Comparison of ENCODE assay signal across 11 cellular contexts in the genomic region with DNA sequence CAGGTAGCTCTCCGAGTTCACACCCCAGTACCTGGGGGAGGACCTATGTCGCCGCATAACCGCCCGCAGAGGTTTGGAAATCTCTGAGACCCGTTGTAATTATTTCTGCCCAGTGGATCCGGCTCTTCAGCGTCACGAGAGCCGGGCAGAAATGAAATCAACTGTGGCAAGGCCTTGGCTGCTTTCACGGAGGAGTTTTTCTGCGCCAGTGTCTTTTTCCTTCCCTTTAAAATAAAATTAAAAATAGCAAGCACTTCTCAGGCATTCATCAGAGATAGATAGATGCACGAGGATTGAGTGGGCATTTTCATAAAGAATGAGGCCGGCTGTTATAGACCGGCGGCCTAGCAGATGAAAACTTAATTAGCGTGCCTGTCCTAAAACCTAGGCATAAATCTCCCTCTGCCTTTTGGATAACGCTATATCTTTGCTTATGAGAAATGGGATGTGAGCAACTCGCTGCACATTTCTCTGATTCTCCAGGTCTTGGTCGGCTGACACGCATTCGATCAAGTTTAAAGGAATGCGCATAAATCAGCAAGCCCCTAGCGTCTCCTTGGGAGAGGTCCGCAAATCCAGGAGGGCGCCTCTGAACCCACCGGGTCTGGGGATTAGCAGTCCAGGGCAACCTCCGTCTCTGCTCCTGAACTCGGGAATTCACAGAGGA. TPM values are rescaled to one million over a fixed set of nuclear protein-coding genes. Genes with fewer than 3 reads are reported as not detected.
DNase-seq lines count a peak whose midpoint lies in the region; ATAC-seq, FAIRE-seq and TF ChIP-seq lines count a peak whose summit lies in the region.
"Had no signal": no experiment of that assay in that cellular context is flagged by ENCODE, and none has a peak within 500 bp of the region (broad histone marks: within the 10 kb centered on the region; RNA-seq: fewer than 3 reads in every experiment).

No MANE protein-coding gene starts in this region.

- H3K27ac ChIP-seq in neural progenitor cell (no peak overlapping the region), urinary bladder (ENCODE audit: low read depth) (peak overlapping the region; percentile 88)
- H3K27ac ChIP-seq: cardiac muscle cell, right atrium auricular region had no signal

- no peak overlapping the region for H3K4me2 ChIP-seq in neural progenitor cell

- H4K20me1 ChIP-seq in neural progenitor cell (ENCODE audit: low read depth) = peaks cover 88% of the 10 kb centered on the region

- H3K9me3 Mint-ChIP-seq in activated naive CD8-positive, alpha-beta T cell (ENCODE audit: low read depth) = no peaks in the 10 kb centered on the region
- H3K9me3 Mint-ChIP-seq in activated naive CD8-positive, alpha-beta T cell treated with anti-CD3 and anti-CD28 coated beads for 36 hours = no peaks in the 10 kb centered on the region
- H3K9me3 Mint-ChIP-seq in neural progenitor cell (peaks cover 14% of the 10 kb centered on the region), progenitor cell of endocrine pancreas (ENCODE audit: low read depth) (no peaks in the 10 kb centered on the region)

- TF ChIP-seq CTCF in bronchial epithelial cell (IDR thresholded peaks at IDR 0.05; ENCODE audit: insufficient read depth, low read length, severe bottlenecking) (no peak), neural progenitor cell (IDR thresholded peaks at IDR 0.05) (no peak), progenitor cell of endocrine pancreas (IDR thresholded peaks at IDR 0.05; ENCODE audit: unreplicated experiment) (no peak)

- H3K4me3 Mint-ChIP-seq in activated naive CD8-positive, alpha-beta T cell = peak overlapping the region; percentile 51
- no peak overlapping the region for H3K4me3 Mint-ChIP-seq in activated naive CD8-positive, alpha-beta T cell treated with anti-CD3 and anti-CD28 coated beads for 36 hours
- H3K4me3 Mint-ChIP-seq in neural progenitor cell (peak overlapping the region; percentile 19), progenitor cell of endocrine pancreas (ENCODE audit: low read depth) (no peak overlapping the region)

- no peak for DNase-seq in activated naive CD8-positive, alpha-beta T cell treated with anti-CD3 and anti-CD28 coated beads for 36 hours
- DNase-seq in bronchial epithelial cell (ENCODE audit: low read depth) (no peak), neural progenitor cell (ENCODE audit: low spot score) (peak; percentile 52), progenitor cell of endocrine pancreas (ENCODE audit: low spot score, unreplicated experiment) (no peak), HUDEP-2 (lab: John Stamatoyannopoulos, UW; ENCODE audit: unreplicated experiment in 76 of 76) (no peak)
- DNase-seq: BE2C had no signal

- no peak overlapping the region for H3K27ac Mint-ChIP-seq in activated naive CD8-positive, alpha-beta T cell
- H3K27ac Mint-ChIP-seq in activated naive CD8-positive, alpha-beta T cell treated with anti-CD3 and anti-CD28 coated beads for 36 hours = no peak overlapping the region
- H3K27ac Mint-ChIP-seq in neural progenitor cell (no peak overlapping the region), progenitor cell of endocrine pancreas (no peak overlapping the region)

- no peaks in the 10 kb centered on the region for H3K36me3 Mint-ChIP-seq in activated naive CD8-positive, alpha-beta T cell
- no peaks in the 10 kb centered on the region for H3K36me3 Mint-ChIP-seq in activated naive CD8-positive, alpha-beta T cell treated with anti-CD3 and anti-CD28 coated beads for 36 hours
- H3K36me3 Mint-ChIP-seq in neural progenitor cell (no peaks in the 10 kb centered on the region), progenitor cell of endocrine pancreas (ENCODE audit: insufficient read depth) (no peaks in the 10 kb centered on the region)

- H3K27me3 ChIP-seq in bronchial epithelial cell (ENCODE audit: control insufficient read depth, insufficient read depth, low read length) (peaks cover 74% of the 10 kb centered on the region), neural progenitor cell (peaks cover 100% of the 10 kb centered on the region)

- H3K36me3 ChIP-seq in bronchial epithelial cell (ENCODE audit: control insufficient read depth, insufficient read depth, low read length) = no peaks in the 10 kb centered on the region
- no peaks in the 10 kb centered on the region for H3K36me3 ChIP-seq in neural progenitor cell
- no peaks in the 10 kb centered on the region for H3K36me3 ChIP-seq in urinary bladder (ENCODE audit: insufficient read depth)
- H3K36me3 ChIP-seq: BE2C, cardiac muscle cell, right atrium auricular region had no signal

- 5% methylated on average over 29 of the region's 29 CpGs for WGBS in urinary bladder

- H3K4me3 ChIP-seq in bronchial epithelial cell (ENCODE audit: low read depth, low read length) (no peak overlapping the region), neural progenitor cell (no peak overlapping the region), urinary bladder (ENCODE audit: low read depth, low read length) (peak overlapping the region; percentile 66)
- H3K4me3 ChIP-seq: cardiac muscle cell had no signal

- H3K4me1 ChIP-seq in neural progenitor cell (no peaks in the 10 kb centered on the region), urinary bladder (ENCODE audit: insufficient read depth) (peaks cover 1% of the 10 kb centered on the region)
- H3K4me1 ChIP-seq: BE2C had no signal

- H3F3A ChIP-seq in neural progenitor cell (ENCODE audit: low read depth) = peaks cover 9% of the 10 kb centered on the region

- ATAC-seq in GM19452 (IDR thresholded peaks at IDR 0.05; ENCODE audit: unreplicated experiment) = no peak

- H3K9me3 ChIP-seq in neural progenitor cell (ENCODE audit: low read depth) = no peaks in the 10 kb centered on the region
- H3K9me3 ChIP-seq: BE2C, right atrium auricular region had no signal

- H3K4me1 Mint-ChIP-seq in activated naive CD8-positive, alpha-beta T cell (ENCODE audit: low read depth) = peaks cover 33% of the 10 kb centered on the region
- peaks cover 26% of the 10 kb centered on the region for H3K4me1 Mint-ChIP-seq in activated naive CD8-positive, alpha-beta T cell treated with anti-CD3 and anti-CD28 coated beads for 36 hours
- H3K4me1 Mint-ChIP-seq in neural progenitor cell = peaks cover 2% of the 10 kb centered on the region
- H3K4me1 Mint-ChIP-seq in progenitor cell of endocrine pancreas (ENCODE audit: low read depth) = peaks cover 2% of the 10 kb centered on the region

- no peak overlapping the region for H2AFZ ChIP-seq in neural progenitor cell (replicated peaks)

- FAIRE-seq in bronchial epithelial cell (lab: Jason Lieb, UNC) = peak; percentile 47

- H3K9ac ChIP-seq in neural progenitor cell = no peak overlapping the region

- H3K27me3 Mint-ChIP-seq in activated naive CD8-positive, alpha-beta T cell = peaks cover 62% of the 10 kb centered on the region
- peaks cover 95% of the 10 kb centered on the region for H3K27me3 Mint-ChIP-seq in activated naive CD8-positive, alpha-beta T cell treated with anti-CD3 and anti-CD28 coated beads for 36 hours
- H3K27me3 Mint-ChIP-seq in neural progenitor cell (ENCODE audit: insufficient read depth, low read depth) = peaks cover 92% of the 10 kb centered on the region
- peaks cover 96% of the 10 kb centered on the region for H3K27me3 Mint-ChIP-seq in progenitor cell of endocrine pancreas

- no peaks in the 10 kb centered on the region for H3K79me2 ChIP-seq in neural progenitor cell (ENCODE audit: low read depth)

RNA-seq across cellular contexts. Expression of a gene that starts 6.4 kb away (rescaled TPM):
- not detected for total RNA-seq in activated naive CD8-positive, alpha-beta T cell treated with anti-CD3 and anti-CD28 coated beads for 36 hours
- total RNA-seq in bronchial epithelial cell = under 0.01 TPM in 1 of 2 replicates, not detected in the other
- total RNA-seq in neural progenitor cell (ENCODE audit: low replicate concordance) = not detected in 2 replicates
- 43.2 TPM for total RNA-seq in urinary bladder
- polyA plus RNA-seq in urinary bladder = 24.4 TPM
- not detected in 2 replicates for total RNA-seq in progenitor cell of endocrine pancreas
- total RNA-seq: cardiac muscle cell, right atrium auricular region had no signal
- polyA plus RNA-seq: cardiac muscle cell had no signal

RNA-seq across cellular contexts. Expression of a gene that starts 8.4 kb away (rescaled TPM):
- under 1 TPM in 1 of 2 experiments, not detected in 1; 0.10 TPM for total RNA-seq in activated naive CD8-positive, alpha-beta T cell treated with anti-CD3 and anti-CD28 coated beads for 36 hours
- not detected in 2 replicates for total RNA-seq in bronchial epithelial cell
- not detected in 2 replicates for total RNA-seq in neural progenitor cell (ENCODE audit: low replicate concordance)
- 9.3 TPM for total RNA-seq in urinary bladder
- polyA plus RNA-seq in urinary bladder = 39.1 TPM
- not detected in 2 replicates for total RNA-seq in progenitor cell of endocrine pancreas
- total RNA-seq: cardiac muscle cell, right atrium auricular region had no signal
- polyA plus RNA-seq: cardiac muscle cell had no signal

RNA-seq across cellular contexts. Expression of a gene that starts 19.3 kb away (rescaled TPM):
- not detected for total RNA-seq in activated naive CD8-positive, alpha-beta T cell treated with anti-CD3 and anti-CD28 coated beads for 36 hours
- total RNA-seq in bronchial epithelial cell = not detected in 2 replicates
- not detected in 2 replicates for total RNA-seq in neural progenitor cell (ENCODE audit: low replicate concordance)
- 23.2 TPM for total RNA-seq in urinary bladder
- polyA plus RNA-seq in urinary bladder = 44.9 TPM
- not detected in 2 replicates for total RNA-seq in progenitor cell of endocrine pancreas
- total RNA-seq: cardiac muscle cell, right atrium auricular region had no signal
- polyA plus RNA-seq: cardiac muscle cell had no signal

RNA-seq across cellular contexts. Expression of a gene that starts 28.1 kb away (rescaled TPM):
- total RNA-seq in activated naive CD8-positive, alpha-beta T cell treated with anti-CD3 and anti-CD28 coated beads for 36 hours = not detected
- not detected in 2 replicates for total RNA-seq in bronchial epithelial cell
- total RNA-seq in neural progenitor cell (ENCODE audit: low replicate concordance) = not detected in 2 replicates
- 19.8 TPM for total RNA-seq in urinary bladder
- polyA plus RNA-seq in urinary bladder = 20.5 TPM
- not detected in 2 replicates for total RNA-seq in progenitor cell of endocrine pancreas
- total RNA-seq: cardiac muscle cell, right atrium auricular region had no signal
- polyA plus RNA-seq: cardiac muscle cell had no signal

RNA-seq across cellular contexts. Expression of a gene that starts 37.0 kb away (rescaled TPM):
- not detected for total RNA-seq in activated naive CD8-positive, alpha-beta T cell treated with anti-CD3 and anti-CD28 coated beads for 36 hours
- total RNA-seq in bronchial epithelial cell = not detected in 2 replicates
- not detected in 2 replicates for total RNA-seq in neural progenitor cell (ENCODE audit: low replicate concordance)
- total RNA-seq in urinary bladder = 3.7 TPM
- polyA plus RNA-seq in urinary bladder = 14.2 TPM
- total RNA-seq in progenitor cell of endocrine pancreas = 1.4 and 1.5 TPM in 2 replicates
- total RNA-seq: cardiac muscle cell, right atrium auricular region had no signal
- polyA plus RNA-seq: cardiac muscle cell had no signal

Comparison
In these comparisons a context has a peak if more than half of its experiments do, and no peak if none do; other contexts are left out.
1. H3K4me3 Mint-ChIP-seq: peak in activated naive CD8-positive, alpha-beta T cell (single experiment) and neural progenitor cell (single experiment); none in activated naive CD8-positive, alpha-beta T cell treated with anti-CD3 and anti-CD28 coated beads for 36 hours (single experiment) and progenitor cell of endocrine pancreas (single experiment).
2. RNA of a gene that starts 6.4 kb away (total RNA-seq): 43.2 TPM in urinary bladder (single experiment); not detected in activated naive CD8-positive, alpha-beta T cell treated with anti-CD3 and anti-CD28 coated beads for 36 hours, under 0.01 TPM in bronchial epithelial cell, not detected in neural progenitor cell and not detected in progenitor cell of endocrine pancreas; every median in the first group is over 10 times any median in the second.
3. RNA of a gene that starts 19.3 kb away (total RNA-seq): 23.2 TPM in urinary bladder (single experiment); not detected in activated naive CD8-positive, alpha-beta T cell treated with anti-CD3 and anti-CD28 coated beads for 36 hours, not detected in bronchial epithelial cell, not detected in neural progenitor cell and not detected in progenitor cell of endocrine pancreas; every median in the first group is over 10 times any median in the second.